1 cellular context compared by ENCODE assay signal in genomic region chr4:1019726-1020470, GRCh38.
TF ChIP-seq lines count a peak whose summit lies in the region.

No MANE protein-coding gene starts in this region.

TF ChIP-seq in HCT116, 20 proteins besides CTCF, POLR2A, EP300 and RAD21:
- TF ChIP-seq, protein P1, sequence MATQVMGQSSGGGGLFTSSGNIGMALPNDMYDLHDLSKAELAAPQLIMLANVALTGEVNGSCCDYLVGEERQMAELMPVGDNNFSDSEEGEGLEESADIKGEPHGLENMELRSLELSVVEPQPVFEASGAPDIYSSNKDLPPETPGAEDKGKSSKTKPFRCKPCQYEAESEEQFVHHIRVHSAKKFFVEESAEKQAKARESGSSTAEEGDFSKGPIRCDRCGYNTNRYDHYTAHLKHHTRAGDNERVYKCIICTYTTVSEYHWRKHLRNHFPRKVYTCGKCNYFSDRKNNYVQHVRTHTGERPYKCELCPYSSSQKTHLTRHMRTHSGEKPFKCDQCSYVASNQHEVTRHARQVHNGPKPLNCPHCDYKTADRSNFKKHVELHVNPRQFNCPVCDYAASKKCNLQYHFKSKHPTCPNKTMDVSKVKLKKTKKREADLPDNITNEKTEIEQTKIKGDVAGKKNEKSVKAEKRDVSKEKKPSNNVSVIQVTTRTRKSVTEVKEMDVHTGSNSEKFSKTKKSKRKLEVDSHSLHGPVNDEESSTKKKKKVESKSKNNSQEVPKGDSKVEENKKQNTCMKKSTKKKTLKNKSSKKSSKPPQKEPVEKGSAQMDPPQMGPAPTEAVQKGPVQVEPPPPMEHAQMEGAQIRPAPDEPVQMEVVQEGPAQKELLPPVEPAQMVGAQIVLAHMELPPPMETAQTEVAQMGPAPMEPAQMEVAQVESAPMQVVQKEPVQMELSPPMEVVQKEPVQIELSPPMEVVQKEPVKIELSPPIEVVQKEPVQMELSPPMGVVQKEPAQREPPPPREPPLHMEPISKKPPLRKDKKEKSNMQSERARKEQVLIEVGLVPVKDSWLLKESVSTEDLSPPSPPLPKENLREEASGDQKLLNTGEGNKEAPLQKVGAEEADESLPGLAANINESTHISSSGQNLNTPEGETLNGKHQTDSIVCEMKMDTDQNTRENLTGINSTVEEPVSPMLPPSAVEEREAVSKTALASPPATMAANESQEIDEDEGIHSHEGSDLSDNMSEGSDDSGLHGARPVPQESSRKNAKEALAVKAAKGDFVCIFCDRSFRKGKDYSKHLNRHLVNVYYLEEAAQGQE (IDR thresholded peaks at IDR 0.05; ENCODE audit: low read depth): no peak
- no peak for TF ChIP-seq MAX (IDR thresholded peaks at IDR 0.05)
- TF ChIP-seq EZH2 (IDR thresholded peaks at IDR 0.05): no peak
- TF ChIP-seq ZFX (IDR thresholded peaks at IDR 0.05): no peak
- TF ChIP-seq POLR2AphosphoS5 (IDR thresholded peaks at IDR 0.05; ENCODE audit: low read depth, low read length): no peak
- TF ChIP-seq CBX3 (IDR thresholded peaks at IDR 0.05; ENCODE audit: low read depth): no peak
- no peak for TF ChIP-seq YY1 (IDR thresholded peaks at IDR 0.05; ENCODE audit: extremely low read depth, insufficient replicate concordance, low read depth, low read length)
- TF ChIP-seq, protein P2, sequence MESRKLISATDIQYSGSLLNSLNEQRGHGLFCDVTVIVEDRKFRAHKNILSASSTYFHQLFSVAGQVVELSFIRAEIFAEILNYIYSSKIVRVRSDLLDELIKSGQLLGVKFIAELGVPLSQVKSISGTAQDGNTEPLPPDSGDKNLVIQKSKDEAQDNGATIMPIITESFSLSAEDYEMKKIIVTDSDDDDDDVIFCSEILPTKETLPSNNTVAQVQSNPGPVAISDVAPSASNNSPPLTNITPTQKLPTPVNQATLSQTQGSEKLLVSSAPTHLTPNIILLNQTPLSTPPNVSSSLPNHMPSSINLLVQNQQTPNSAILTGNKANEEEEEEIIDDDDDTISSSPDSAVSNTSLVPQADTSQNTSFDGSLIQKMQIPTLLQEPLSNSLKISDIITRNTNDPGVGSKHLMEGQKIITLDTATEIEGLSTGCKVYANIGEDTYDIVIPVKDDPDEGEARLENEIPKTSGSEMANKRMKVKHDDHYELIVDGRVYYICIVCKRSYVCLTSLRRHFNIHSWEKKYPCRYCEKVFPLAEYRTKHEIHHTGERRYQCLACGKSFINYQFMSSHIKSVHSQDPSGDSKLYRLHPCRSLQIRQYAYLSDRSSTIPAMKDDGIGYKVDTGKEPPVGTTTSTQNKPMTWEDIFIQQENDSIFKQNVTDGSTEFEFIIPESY (IDR thresholded peaks at IDR 0.05; ENCODE audit: extremely low read depth, insufficient replicate concordance, low read length): no peak
- TF ChIP-seq TCF7L2 (IDR thresholded peaks at IDR 0.05; ENCODE audit: borderline replicate concordance, extremely low read depth, insufficient read depth, insufficient read length): no peak
- no peak for TF ChIP-seq SP1 (IDR thresholded peaks at IDR 0.05; ENCODE audit: low read depth)
- TF ChIP-seq EZH2phosphoT487 (IDR thresholded peaks at IDR 0.05; ENCODE audit: borderline replicate concordance): no peak
- TF ChIP-seq EGR1 (IDR thresholded peaks at IDR 0.05; ENCODE audit: low read depth): no peak
